1 cellular context compared by ENCODE assay signal in the genomic region with DNA sequence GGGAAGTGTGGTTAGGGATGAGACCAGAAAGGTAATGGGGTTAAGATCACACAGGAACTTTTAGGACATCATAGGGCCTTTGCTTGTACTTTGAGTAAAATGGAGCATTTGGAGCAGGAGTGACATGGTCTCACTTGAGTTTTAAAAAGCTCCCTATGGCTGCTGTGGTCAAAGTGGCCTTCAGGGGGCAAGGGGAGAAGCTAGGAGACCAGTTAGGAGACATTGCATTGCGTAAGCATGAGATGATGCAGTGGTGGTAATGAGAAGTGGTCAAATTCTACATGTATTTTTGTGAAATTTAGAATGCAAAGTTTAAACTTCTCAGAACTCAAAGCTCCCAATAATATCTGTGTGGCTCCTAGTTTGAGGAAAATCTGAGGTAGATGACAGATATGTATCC.
TF ChIP-seq lines count a peak whose summit lies in the region.

No MANE protein-coding gene starts in this region.

TF ChIP-seq in GM23338, 12 proteins besides CTCF, POLR2A, EP300 and RAD21 (continued from another document):
- TF ChIP-seq EZH2phosphoT487 (IDR thresholded peaks at IDR 0.05; ENCODE audit: unreplicated experiment) (no peak), JUNB (IDR thresholded peaks at IDR 0.05; ENCODE audit: unreplicated experiment) (no peak), EZH2 (IDR thresholded peaks at IDR 0.05; ENCODE audit: low read depth, unreplicated experiment) (no peak)
